25 cellular contexts compared by ENCODE assay signal in the genomic region with DNA sequence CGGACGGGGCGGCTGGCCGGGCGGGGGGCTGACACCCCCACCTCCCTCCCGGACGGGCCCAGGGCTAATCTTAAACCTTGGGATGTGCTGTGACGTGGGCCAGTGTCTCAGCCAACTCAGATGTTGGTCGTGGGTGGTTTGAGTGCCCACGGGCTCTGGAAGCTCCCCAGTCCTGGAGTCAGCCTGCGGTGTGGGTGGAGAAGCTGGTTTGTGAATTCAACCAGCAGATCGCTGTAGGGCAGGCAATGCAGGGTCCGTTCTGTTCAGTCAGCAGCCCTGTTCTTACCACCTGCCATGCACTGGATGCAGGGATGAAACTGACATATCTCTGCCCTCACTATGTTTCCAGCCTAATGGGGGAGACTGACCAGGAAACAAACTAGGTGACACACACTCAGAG.
"Had no signal": no experiment of that assay in that cellular context is flagged by ENCODE, and none has a peak within 500 bp of the region (broad histone marks: within the 10 kb centered on the region; RNA-seq: fewer than 3 reads in every experiment).

No MANE protein-coding gene starts in this region.

- H3K4me3 ChIP-seq: cardiac muscle cell, SK-N-MC had no signal

- DNase-seq: activated CD4-positive, alpha-beta memory T cell treated with anti-CD3 and anti-CD28 coated beads, Interleukin-2, amount 10 ng/mL, durations not matched to agents 7 days and 5 days; activated CD4-positive, alpha-beta T cell treated with anti-CD3 and anti-CD28 coated beads, Interleukin-2, amount 10 ng/mL, durations not matched to agents 7 days and 5 days; activated CD4-positive, CD25-positive, alpha-beta regulatory T cell; activated gamma-delta T cell; activated naive CD4-positive, alpha-beta T cell treated with anti-CD3 and anti-CD28 coated beads for 36 hours; activated T-cell treated with anti-CD3 and anti-CD28 coated beads for 4 hours; activated T-cell treated with anti-CD3 and anti-CD28 coated beads, Interleukin-2, amount 50 U/mL, for 48 hours; amygdala; brain microvascular endothelial cell; Karpas-422; NCI-H1048; NCI-H146; NCI-H187 treated with DMSO at 0.1 percent for 48 hours; NCI-H2081 treated with DMSO at 0.1 percent for 48 hours; NCI-H446; NCI-H524 treated with DMSO at 0.1 percent for 48 hours; NCI-H774; NK-92 treated with Interleukin-12 subunit alpha and Interleukin-12 subunit beta, amount 100 ng/mL, for 24 hours; OCI-M1; RPMI8226; T-cell; T-helper 2 cell; T1000 had no signal

- H3K27me3 ChIP-seq: brain microvascular endothelial cell, cardiac muscle cell had no signal

- H3K36me3 ChIP-seq: brain microvascular endothelial cell, cardiac muscle cell had no signal

- H3K27ac ChIP-seq: brain microvascular endothelial cell, cardiac muscle cell, SK-N-MC had no signal
